ENCODE assay signal across 15 cellular contexts in genomic region chr2:161995553-161996016, GRCh38.
A peak's percentile ranks its signal among the peaks of the same experiment; 100 is the strongest.
DNase-seq lines count a peak whose midpoint lies in the region; ATAC-seq and TF ChIP-seq lines count a peak whose summit lies in the region.
"Had no signal": no experiment of that assay in that cellular context is flagged by ENCODE, and none has a peak within 500 bp of the region (broad histone marks: within the 10 kb centered on the region; RNA-seq: fewer than 3 reads in every experiment).

No MANE protein-coding gene starts in this region.

- H2AFZ ChIP-seq in mammary epithelial cell (ENCODE audit: low read depth, low read length): no peak overlapping the region

- H3K27me3 Mint-ChIP-seq in activated T-helper 17 cell treated with anti-CD3 and anti-CD28 coated beads, Interleukin-2, amount 50 U/mL, for 72 hours: no peaks in the 10 kb centered on the region

- H3K4me3 ChIP-seq in Jurkat, Clone E6-1 (ENCODE audit: low read length): no peak overlapping the region
- H3K4me3 ChIP-seq in right lobe of liver (no peak overlapping the region), mammary epithelial cell (replicated peaks in 1 of 3; ENCODE audit: insufficient read depth in 1 of 3, low read depth in 2 of 3, low read length in 3 of 3) (no peak overlapping the region)
- H3K4me3 ChIP-seq: body of pancreas had no signal

- peak overlapping the region; percentile 93 for H3K4me3 Mint-ChIP-seq in activated T-helper 17 cell treated with anti-CD3 and anti-CD28 coated beads, Interleukin-2, amount 50 U/mL, for 72 hours
- H3K4me3 Mint-ChIP-seq: CD14-positive monocyte had no signal

- no peak for TF ChIP-seq CTCF in right lobe of liver (IDR thresholded peaks at IDR 0.05)
- TF ChIP-seq CTCF in mammary epithelial cell (conservative IDR thresholded peaks at IDR 0.05 in 1 of 2, IDR thresholded peaks at IDR 0.05 in 1 of 2; ENCODE audit: extremely low read depth in 1 of 2, insufficient read depth in 1 of 2, low read depth in 1 of 2, low read length in 2 of 2): no peak

- no peaks in the 10 kb centered on the region for H4K20me1 ChIP-seq in mammary epithelial cell (ENCODE audit: insufficient read depth, low read length)

- BruUV-seq in mammary epithelial cell (replicated peaks; lab: Mats Ljungman, UMichigan): no TSS peak

- H3K4me1 ChIP-seq in right lobe of liver: no peaks in the 10 kb centered on the region
- peaks cover 14% of the 10 kb centered on the region for H3K4me1 ChIP-seq in mammary epithelial cell (ENCODE audit: insufficient read depth, low read length)
- H3K4me1 ChIP-seq: body of pancreas had no signal

- H3K27ac Mint-ChIP-seq in activated T-helper 17 cell treated with anti-CD3 and anti-CD28 coated beads, Interleukin-2, amount 50 U/mL, for 72 hours: peak overlapping the region; percentile 97

- no peaks in the 10 kb centered on the region for H3K9me3 Mint-ChIP-seq in activated T-helper 17 cell treated with anti-CD3 and anti-CD28 coated beads, Interleukin-2, amount 50 U/mL, for 72 hours

- CTCF ChIA-PET in mammary epithelial cell (lab: Charles Lee; ENCODE audit: low non-redundant PET): no interaction called here

- in situ Hi-C loops in mammary epithelial cell (cut with MboI; ENCODE audit: low sequenced_read_pairs in 2 of 2): no loop called here

- H3K36me3 Mint-ChIP-seq in activated T-helper 17 cell treated with anti-CD3 and anti-CD28 coated beads, Interleukin-2, amount 50 U/mL, for 72 hours (ENCODE audit: low read depth): peaks cover 79% of the 10 kb centered on the region
- H3K36me3 Mint-ChIP-seq: CD14-positive monocyte had no signal

- peak; percentile 53 for ATAC-seq in activated T-helper 17 cell treated with anti-CD3 and anti-CD28 coated beads, Interleukin-2, amount 50 U/mL, for 72 hours (replicated peaks)
- ATAC-seq in right lobe of liver: peak; percentile 30 to 69 (median 54)
- ATAC-seq in GM19351 (IDR thresholded peaks at IDR 0.05; ENCODE audit: unreplicated experiment): no peak
- ATAC-seq: body of pancreas had no signal

- H3K9ac ChIP-seq in mammary epithelial cell (ENCODE audit: insufficient read depth, low read length): no peak overlapping the region

- dilution Hi-C loops in mammary epithelial cell (cut with HindIII; ENCODE audit: low sequenced_read_pairs): no loop called here

- no peaks in the 10 kb centered on the region for H3K79me2 ChIP-seq in mammary epithelial cell (ENCODE audit: insufficient read depth, low read length)

- no peak overlapping the region for H3K4me2 ChIP-seq in mammary epithelial cell (ENCODE audit: insufficient read depth, low read depth, low read length)

- H3K27ac ChIP-seq in right lobe of liver: no peak overlapping the region
- H3K27ac ChIP-seq in mammary epithelial cell (ENCODE audit: insufficient read depth, low read depth, low read length): no peak overlapping the region
- H3K27ac ChIP-seq: body of pancreas had no signal

- H3K27me3 ChIP-seq in right lobe of liver (no peaks in the 10 kb centered on the region), mammary epithelial cell (ENCODE audit: insufficient read depth, low read length) (no peaks in the 10 kb centered on the region)
- H3K27me3 ChIP-seq: body of pancreas had no signal

- intact Hi-C loops in right lobe of liver (cut with DNase I) (no loop called here), mammary epithelial cell (cut with micrococcal nuclease) (no loop called here)

- peaks cover 53% of the 10 kb centered on the region for H3K4me1 Mint-ChIP-seq in activated T-helper 17 cell treated with anti-CD3 and anti-CD28 coated beads, Interleukin-2, amount 50 U/mL, for 72 hours

- peak; percentile 19 to 22 for DNase-seq in NCI-H526 (lab: John Stamatoyannopoulos, UW)
- no peak for DNase-seq in NCI-H526 treated with DMSO at 0.1 percent for 48 hours (lab: John Stamatoyannopoulos, UW)
- peak; percentile 66 for DNase-seq in Jurkat, Clone E6-1 (ENCODE audit: low read depth, low spot score)
- no peak for DNase-seq in right lobe of liver
- no peak for DNase-seq in mammary epithelial cell
- DNase-seq in mucosa of gallbladder (ENCODE audit: low spot score): no peak
- DNase-seq: body of pancreas; effector CD4-positive, alpha-beta T cell; IMR-90; mesendoderm; NCI-H1417; occipital lobe had no signal

- H3K36me3 ChIP-seq in right lobe of liver (no peaks in the 10 kb centered on the region), mammary epithelial cell (ENCODE audit: insufficient read depth, low read length) (no peaks in the 10 kb centered on the region)

- H3K9me3 ChIP-seq in right lobe of liver (no peaks in the 10 kb centered on the region), mammary epithelial cell (replicated peaks; ENCODE audit: insufficient read depth, low read length) (no peaks in the 10 kb centered on the region)
- H3K9me3 ChIP-seq: body of pancreas had no signal

- no peak for TF ChIP-seq POLR2A in right lobe of liver (IDR thresholded peaks at IDR 0.05)

Comparison
In these comparisons a context has a peak if more than half of its experiments do, and no peak if none do; other contexts are left out.
1. DNase-seq: peak in NCI-H526 (2 of 2) and Jurkat, Clone E6-1 (single experiment); none in NCI-H526 treated with DMSO at 0.1 percent for 48 hours (single experiment), right lobe of liver (0 of 3), mammary epithelial cell (single experiment) and mucosa of gallbladder (single experiment).